15 cellular contexts compared by ENCODE assay signal in the genomic region with DNA sequence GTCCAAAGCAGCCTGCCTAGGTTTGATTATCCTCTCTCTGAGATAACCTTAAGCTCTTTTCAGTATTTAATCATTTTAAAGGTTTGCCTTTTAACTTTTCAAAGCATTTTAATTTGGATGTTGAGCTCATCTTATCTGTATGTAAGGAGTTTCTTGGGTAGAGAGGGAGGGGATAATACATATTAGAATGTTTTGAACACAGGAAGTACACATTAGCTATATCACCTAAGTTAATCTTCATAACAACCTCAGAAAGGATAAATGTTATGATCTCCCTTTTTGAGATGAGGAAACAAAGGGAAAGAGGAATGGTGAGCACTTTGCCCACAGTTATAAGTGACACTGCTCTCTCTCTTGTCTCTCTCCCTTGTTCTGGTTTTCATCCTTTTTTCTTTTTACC. TPM values are rescaled to one million over a fixed set of nuclear protein-coding genes. Genes with fewer than 3 reads are reported as not detected.
A peak's percentile ranks its signal among the peaks of the same experiment; 100 is the strongest.
DNase-seq lines count a peak whose midpoint lies in the region; ATAC-seq and TF ChIP-seq lines count a peak whose summit lies in the region.
"Had no signal": no experiment of that assay in that cellular context is flagged by ENCODE, and none has a peak within 500 bp of the region (broad histone marks: within the 10 kb centered on the region; RNA-seq: fewer than 3 reads in every experiment).

No MANE protein-coding gene starts in this region.

- H3K36me3 Mint-ChIP-seq in activated T-cell treated with anti-CD3 and anti-CD28 coated beads, Interleukin-2, amount 50 U/mL, for 24 hours (ENCODE audit: low read depth): peaks cover 20% of the 10 kb centered on the region
- H3K36me3 Mint-ChIP-seq in central memory CD8-positive, alpha-beta T cell (ENCODE audit: insufficient read depth): peaks cover 25% of the 10 kb centered on the region
- peaks cover 10% of the 10 kb centered on the region for H3K36me3 Mint-ChIP-seq in stimulated activated memory B cell treated with anti-CD40 and anti-IgM and Interleukin-4, amounts not matched to agents 10 μg/mL and 1 μg/mL and 100 μg/mL, for 72 hours

- no peak for ATAC-seq in central memory CD8-positive, alpha-beta T cell (replicated peaks; ENCODE audit: extremely low read depth, poor library complexity, severe bottlenecking)
- no peak for ATAC-seq in stimulated activated memory B cell treated with anti-CD40 and anti-IgM and Interleukin-4, amounts not matched to agents 10 μg/mL and 1 μg/mL and 100 μg/mL, for 72 hours
- ATAC-seq in HG03571 (IDR thresholded peaks at IDR 0.05; ENCODE audit: unreplicated experiment): no peak
- ATAC-seq: Panc1 had no signal

- H3K27ac ChIP-seq in Karpas-422 (ENCODE audit: low read length) (no peak overlapping the region), RWPE1 (no peak overlapping the region)
- H3K27ac ChIP-seq: coronary artery, hepatocyte, SK-N-MC, tibial artery had no signal

- no peak overlapping the region for H3K9ac ChIP-seq in Karpas-422 (ENCODE audit: low read length)

- peaks cover 52% of the 10 kb centered on the region for H3K4me1 Mint-ChIP-seq in activated T-cell treated with anti-CD3 and anti-CD28 coated beads, Interleukin-2, amount 50 U/mL, for 24 hours (ENCODE audit: low read depth)
- peaks cover 40% of the 10 kb centered on the region for H3K4me1 Mint-ChIP-seq in central memory CD8-positive, alpha-beta T cell
- peaks cover 32% of the 10 kb centered on the region for H3K4me1 Mint-ChIP-seq in stimulated activated memory B cell treated with anti-CD40 and anti-IgM and Interleukin-4, amounts not matched to agents 10 μg/mL and 1 μg/mL and 100 μg/mL, for 72 hours

- H3K27ac Mint-ChIP-seq in activated T-cell treated with anti-CD3 and anti-CD28 coated beads, Interleukin-2, amount 50 U/mL, for 24 hours: peak overlapping the region; percentile 98
- H3K27ac Mint-ChIP-seq in central memory CD8-positive, alpha-beta T cell (ENCODE audit: low read depth): peak overlapping the region; percentile 99
- H3K27ac Mint-ChIP-seq in stimulated activated memory B cell treated with anti-CD40 and anti-IgM and Interleukin-4, amounts not matched to agents 10 μg/mL and 1 μg/mL and 100 μg/mL, for 72 hours: peak overlapping the region; percentile 99

- peaks cover 27% of the 10 kb centered on the region for H3K79me2 ChIP-seq in Karpas-422 (ENCODE audit: low read length)

- POLR2A ChIA-PET in RWPE1 (lab: Yijun Ruan, JAX; ENCODE audit: low non-redundant PET): no interaction called here

- H3K4me3 Mint-ChIP-seq in activated T-cell treated with anti-CD3 and anti-CD28 coated beads, Interleukin-2, amount 50 U/mL, for 24 hours: peak overlapping the region; percentile 5
- H3K4me3 Mint-ChIP-seq in central memory CD8-positive, alpha-beta T cell: peak overlapping the region; percentile 96
- H3K4me3 Mint-ChIP-seq in stimulated activated memory B cell treated with anti-CD40 and anti-IgM and Interleukin-4, amounts not matched to agents 10 μg/mL and 1 μg/mL and 100 μg/mL, for 72 hours: no peak overlapping the region

- H3K4me2 ChIP-seq in Karpas-422 (ENCODE audit: low read depth, low read length, poor library complexity, severe bottlenecking): peak overlapping the region; percentile 3
- H3K4me2 ChIP-seq: hepatocyte had no signal

- TF ChIP-seq CTCF in RWPE1 (conservative IDR thresholded peaks at IDR 0.05; ENCODE audit: low read depth): no peak

- no peaks in the 10 kb centered on the region for H3K9me3 ChIP-seq in Karpas-422 (ENCODE audit: low read length)
- H3K9me3 ChIP-seq: tibial artery had no signal

- H2AFZ ChIP-seq in Karpas-422 (ENCODE audit: low read length): no peak overlapping the region
- H2AFZ ChIP-seq: hepatocyte had no signal

- peaks cover 3% of the 10 kb centered on the region for H3K9me3 Mint-ChIP-seq in activated T-cell treated with anti-CD3 and anti-CD28 coated beads, Interleukin-2, amount 50 U/mL, for 24 hours
- peaks cover 6% of the 10 kb centered on the region for H3K9me3 Mint-ChIP-seq in central memory CD8-positive, alpha-beta T cell
- peaks cover 2% of the 10 kb centered on the region for H3K9me3 Mint-ChIP-seq in stimulated activated memory B cell treated with anti-CD40 and anti-IgM and Interleukin-4, amounts not matched to agents 10 μg/mL and 1 μg/mL and 100 μg/mL, for 72 hours

- H3K4me1 ChIP-seq in Karpas-422 (ENCODE audit: low read length): peaks cover 66% of the 10 kb centered on the region

- DNase-seq in activated T-cell treated with anti-CD3 and anti-CD28 coated beads, Interleukin-2, amount 50 U/mL, for 24 hours: no peak
- no peak for DNase-seq in activated T-cell treated with anti-CD3 and anti-CD28 coated beads for 4 hours
- no peak for DNase-seq in Karpas-422
- DNase-seq in central memory CD8-positive, alpha-beta T cell (ENCODE audit: low spot score in 2 of 2): no peak
- no peak for DNase-seq in RWPE1 (ENCODE audit: low spot score)
- DNase-seq in NCI-H82 treated with DMSO at 0.1 percent for 48 hours (lab: John Stamatoyannopoulos, UW; ENCODE audit: unreplicated experiment): no peak
- DNase-seq: COR-L47, NCI-H2227 treated with DMSO at 0.1 percent for 48 hours, tibial artery had no signal

- no peaks in the 10 kb centered on the region; the same call in 1 of the 2 replicates for H3K36me3 ChIP-seq in Karpas-422 (ENCODE audit: insufficient read depth, low read length)
- H3K36me3 ChIP-seq: tibial artery had no signal

- H4K20me1 ChIP-seq in Karpas-422 (ENCODE audit: insufficient read depth, low read depth, low read length): peaks cover 2% of the 10 kb centered on the region; the same call in 1 of the 2 replicates

- no peaks in the 10 kb centered on the region for H3K27me3 Mint-ChIP-seq in activated T-cell treated with anti-CD3 and anti-CD28 coated beads, Interleukin-2, amount 50 U/mL, for 24 hours
- H3K27me3 Mint-ChIP-seq in central memory CD8-positive, alpha-beta T cell: no peaks in the 10 kb centered on the region
- H3K27me3 Mint-ChIP-seq in stimulated activated memory B cell treated with anti-CD40 and anti-IgM and Interleukin-4, amounts not matched to agents 10 μg/mL and 1 μg/mL and 100 μg/mL, for 72 hours: no peaks in the 10 kb centered on the region

- no peak overlapping the region for H3K4me3 ChIP-seq in Karpas-422 (ENCODE audit: low read length)
- H3K4me3 ChIP-seq: coronary artery, hepatocyte, SK-N-MC, tibial artery had no signal

- CTCF ChIA-PET in RWPE1 (lab: Yijun Ruan, JAX): interaction anchor here (1.1 kb wide), 1 partner anchor 165 kb away, joined by 3 read pairs; no protein-coding TSS in a partner anchor

- no peaks in the 10 kb centered on the region for H3K27me3 ChIP-seq in Karpas-422 (ENCODE audit: low read length)
- H3K27me3 ChIP-seq: hepatocyte, tibial artery had no signal

- no peaks in the 10 kb centered on the region for H3K9me2 ChIP-seq in Karpas-422 (replicated peaks; ENCODE audit: insufficient read depth, low read length)

RNA-seq across cellular contexts. Expression of a gene that starts 2.2 kb away (rescaled TPM):
- total RNA-seq in Karpas-422 (2014; rRNA removed; shearing (Covaris generic); ENCODE audit: low replicate concordance): 119 and 180 TPM in 2 replicates
